19 cellular contexts compared by ENCODE assay signal in the genomic region with DNA sequence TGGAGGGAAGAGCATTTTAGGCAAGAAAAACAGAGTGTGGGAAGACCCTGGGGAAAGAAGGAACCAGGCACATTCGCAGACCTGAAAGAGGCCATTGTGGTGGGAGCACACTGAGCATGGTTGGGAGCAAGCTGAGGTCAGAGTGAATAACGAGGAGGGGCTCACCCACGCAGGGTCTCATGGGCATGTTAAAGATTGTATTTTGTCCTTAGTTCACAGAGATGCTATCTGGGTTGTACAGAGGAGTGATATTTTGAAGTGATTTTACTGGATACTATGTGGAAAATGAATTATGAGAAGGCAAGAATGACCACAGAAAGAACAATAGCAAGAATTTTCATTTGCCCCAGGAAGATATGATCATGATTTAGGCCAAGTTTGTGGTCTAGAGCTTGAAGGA.
"Had no signal": no experiment of that assay in that cellular context is flagged by ENCODE, and none has a peak within 500 bp of the region (broad histone marks: within the 10 kb centered on the region; RNA-seq: fewer than 3 reads in every experiment).

No MANE protein-coding gene starts in this region.

- H3K9me3 ChIP-seq: breast epithelium, left lung, SJCRH30, upper lobe of left lung had no signal

- H3K36me3 ChIP-seq: breast epithelium, gastroesophageal sphincter, left lung, SJCRH30, upper lobe of left lung had no signal

- H3K4me3 Mint-ChIP-seq: activated naive CD4-positive, alpha-beta T cell treated with anti-CD3 and anti-CD28 coated beads for 36 hours; dendritic cell treated with granulocyte-macrophage colony-stimulating factor and Interleukin-4, amounts not matched to agents 40 ng/mL and 50 ng/mL, for 4 days; natural killer cell treated with Interleukin-12 subunit alpha and Interleukin-12 subunit beta and Interleukin-15 and Interleukin-18, amount 100 ng/mL, for 72 hours; stimulated activated naive CD8-positive, alpha-beta T cell treated with anti-CD3 and anti-CD28 coated beads, Interleukin-15, amount 100 ng/mL, for 72 hours had no signal

- H3K27me3 ChIP-seq: breast epithelium, gastroesophageal sphincter, left lung, SJCRH30, upper lobe of left lung had no signal

- H3K27me3 Mint-ChIP-seq: dendritic cell treated with granulocyte-macrophage colony-stimulating factor and Interleukin-4, amounts not matched to agents 40 ng/mL and 50 ng/mL, for 4 days had no signal

- H3K27ac Mint-ChIP-seq: activated naive CD4-positive, alpha-beta T cell treated with anti-CD3 and anti-CD28 coated beads for 36 hours; activated T-helper 2 cell treated with anti-CD3 and anti-CD28 coated beads, Interferon-gamma antibody, Interleukin-2, Interleukin-4, amounts not matched to agents 10 μg/mL and 5 μg/mL and 100 μg/mL, durations not matched to agents 14 hours and 24 hours and 36 hours; dendritic cell treated with granulocyte-macrophage colony-stimulating factor and Interleukin-4, amounts not matched to agents 40 ng/mL and 50 ng/mL, for 4 days; natural killer cell treated with Interleukin-12 subunit alpha and Interleukin-12 subunit beta and Interleukin-15 and Interleukin-18, amount 100 ng/mL, for 72 hours had no signal

- DNase-seq: activated CD4-positive, alpha-beta T cell treated with anti-CD3 and anti-CD28 coated beads, Interleukin-2, amount 50 U/mL, for 4 hours; activated CD4-positive, CD25-positive, alpha-beta regulatory T cell treated with anti-CD3 and anti-CD28 coated beads, Interleukin-2, amount 50 U/mL, for 72 hours; activated naive CD4-positive, alpha-beta T cell treated with anti-CD3 and anti-CD28 coated beads for 36 hours; cerebellar nuclear complex; effector memory CD4-positive, alpha-beta T cell; left lung; mammary epithelial cell; SJCRH30; stimulated activated CD4-positive, alpha-beta T cell treated with anti-CD3 and anti-CD28 coated beads, Interleukin-1b, Interleukin-23, amount 100 ng/mL, for 48 hours; stimulated activated naive CD8-positive, alpha-beta T cell treated with anti-CD3 and anti-CD28 coated beads, Interleukin-15, amount 100 ng/mL, for 72 hours; upper lobe of left lung had no signal

- H3K9me3 Mint-ChIP-seq: activated naive CD4-positive, alpha-beta T cell treated with anti-CD3 and anti-CD28 coated beads for 36 hours had no signal

- H3K27ac ChIP-seq: breast epithelium, epithelial cell of prostate, gastroesophageal sphincter, left lung, SJCRH30, upper lobe of left lung had no signal

- H3K4me1 Mint-ChIP-seq: stimulated activated naive CD8-positive, alpha-beta T cell treated with anti-CD3 and anti-CD28 coated beads, Interleukin-15, amount 100 ng/mL, for 72 hours had no signal

- ATAC-seq: gastroesophageal sphincter; left lung; natural killer cell treated with Interleukin-12 subunit alpha and Interleukin-12 subunit beta and Interleukin-15 and Interleukin-18, amount 100 ng/mL, for 72 hours; sciatic nerve; stimulated activated naive CD8-positive, alpha-beta T cell treated with anti-CD3 and anti-CD28 coated beads, Interleukin-15, amount 100 ng/mL, for 72 hours had no signal

- FAIRE-seq: islet of Langerhans had no signal

- H3K4me1 ChIP-seq: breast epithelium, gastroesophageal sphincter, left lung, SJCRH30, upper lobe of left lung had no signal

- H3K4me3 ChIP-seq: breast epithelium, gastroesophageal sphincter, left lung, SJCRH30, upper lobe of left lung had no signal
